In the genomic region with DNA sequence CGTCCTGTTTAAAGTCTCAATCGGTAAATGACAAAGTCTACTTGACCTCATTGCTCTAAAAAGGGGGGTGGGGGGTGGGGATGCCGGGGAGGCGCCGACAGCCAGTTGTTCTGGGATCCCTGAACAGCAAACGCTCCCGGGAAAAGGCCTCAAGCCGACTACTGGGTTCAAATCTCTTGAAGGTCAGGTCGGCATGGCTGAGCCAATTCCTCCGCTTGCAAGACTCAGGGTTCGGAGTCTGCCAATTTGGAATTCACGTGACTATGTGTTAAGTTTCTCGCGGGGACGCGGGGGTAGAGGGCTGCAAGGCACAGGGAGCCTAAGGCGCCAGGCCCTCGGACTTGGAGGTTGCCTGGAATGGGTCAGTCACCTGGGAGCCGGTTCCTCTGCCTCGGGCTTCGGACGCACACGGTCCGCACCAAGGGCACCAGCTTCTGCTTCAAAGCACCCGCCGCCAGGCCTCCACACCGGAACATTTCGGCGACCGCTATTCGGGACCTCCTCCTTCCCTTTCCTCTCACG, we compare ENCODE assay signal across 8 cellular contexts. TPM values are rescaled to one million over a fixed set of nuclear protein-coding genes. Genes with fewer than 3 reads are reported as not detected.
DNase-seq lines count a peak whose midpoint lies in the region; ATAC-seq, FAIRE-seq and TF ChIP-seq lines count a peak whose summit lies in the region.

No MANE protein-coding gene starts in this region.

- no peak for ATAC-seq in HG03432 (IDR thresholded peaks at IDR 0.05; ENCODE audit: unreplicated experiment)
- no peak for ATAC-seq in GM18511 (IDR thresholded peaks at IDR 0.05; ENCODE audit: unreplicated experiment)

- CTCF ChIA-PET in OCI-LY7 (lab: Charles Lee; ENCODE audit: unreplicated experiment) (interaction anchor here (0.6 to 1.0 kb wide), 3 partner anchors 23 to 81 kb away, joined by 3 to 4 read pairs (median 3); no protein-coding TSS in a partner anchor), endothelial cell of umbilical vein (lab: Charles Lee) (interaction anchor here (0.7 to 1.4 kb wide), 5 partner anchors 10 to 86 kb away, joined by 3 to 5 read pairs (median 3); no protein-coding TSS in a partner anchor)

- H3K36me3 Mint-ChIP-seq in nephron progenitor cell (ENCODE audit: low read depth) = peaks cover 11% of the 10 kb centered on the region

- peak overlapping the region; percentile 66 for H3K9ac ChIP-seq in endothelial cell of umbilical vein (replicated peaks; ENCODE audit: extremely low read depth, insufficient read depth, low read length)

- peak overlapping the region; percentile 45; the same call in 1 of the 2 replicates for H2AFZ ChIP-seq in OCI-LY7 (ENCODE audit: low read length)
- peak overlapping the region; percentile 8 for H2AFZ ChIP-seq in endothelial cell of umbilical vein (ENCODE audit: low read depth, low read length)

- peak overlapping the region; percentile 91 for H3K4me3 Mint-ChIP-seq in nephron progenitor cell

- H3K4me2 ChIP-seq in OCI-LY7 (ENCODE audit: low read length) = peak overlapping the region; percentile 94
- H3K4me2 ChIP-seq in endothelial cell of umbilical vein (ENCODE audit: insufficient read depth, low read length) = peak overlapping the region; percentile 82

- H3K9me3 ChIP-seq in OCI-LY7 (ENCODE audit: low read length) (no peaks in the 10 kb centered on the region), endothelial cell of umbilical vein (replicated peaks; ENCODE audit: control insufficient read depth, insufficient read depth, low read length) (no peaks in the 10 kb centered on the region)

- no peak for TF ChIP-seq POLR2A in endothelial cell of umbilical vein (IDR thresholded peaks at IDR 0.05; ENCODE audit: low read depth, low read length)

- H3K79me2 ChIP-seq in OCI-LY7 (ENCODE audit: insufficient read depth, low read depth, low read length) (peaks cover 34% of the 10 kb centered on the region), endothelial cell of umbilical vein (ENCODE audit: control insufficient read depth, insufficient read depth, low read length) (peaks cover 5% of the 10 kb centered on the region)

- peak overlapping the region; percentile 98 for H3K27ac Mint-ChIP-seq in nephron progenitor cell

- dilution Hi-C loops in endothelial cell of umbilical vein (cut with MboI; ENCODE audit: extremely low pct_ligation_motif_present, low sequenced_read_pairs) = no loop called here

- TF ChIP-seq CTCF in OCI-LY7 (conservative IDR thresholded peaks at IDR 0.05; ENCODE audit: low read length) (no peak), endothelial cell of umbilical vein (IDR thresholded peaks at IDR 0.05; ENCODE audit: extremely low read depth in 1 of 2, insufficient read depth in 1 of 2, low read depth in 1 of 2, low read length in 2 of 2) (no peak), nephron progenitor cell (IDR thresholded peaks at IDR 0.05) (no peak)

- no peaks in the 10 kb centered on the region for H3K27me3 ChIP-seq in endothelial cell of umbilical vein (ENCODE audit: control insufficient read depth in 2 of 2, insufficient read depth in 2 of 2, low read length in 2 of 2)

- no peaks in the 10 kb centered on the region for H3K9me2 ChIP-seq in OCI-LY7 (ENCODE audit: insufficient read depth, low read length)

- BruUV-seq in OCI-LY7 (replicated peaks; lab: Mats Ljungman, UMichigan) (TSS peak; percentile 69), endothelial cell of umbilical vein (replicated peaks; lab: Mats Ljungman, UMichigan) (TSS peak; percentile 55)

- peaks cover 49% of the 10 kb centered on the region for H3K9me3 Mint-ChIP-seq in nephron progenitor cell

- no peak for FAIRE-seq in endothelial cell of umbilical vein (lab: Jason Lieb, UNC)

- H4K20me1 ChIP-seq in OCI-LY7 (ENCODE audit: insufficient read depth, low read length) (peaks cover 4% of the 10 kb centered on the region; the same call in 1 of the 2 replicates), endothelial cell of umbilical vein (replicated peaks; ENCODE audit: control insufficient read depth, extremely low read depth, insufficient read depth, low read length) (no peaks in the 10 kb centered on the region)

- peaks cover 38% of the 10 kb centered on the region for H3K4me1 Mint-ChIP-seq in nephron progenitor cell

- H3K4me3 ChIP-seq in OCI-LY7 (ENCODE audit: low read depth, low read length, poor library complexity, severe bottlenecking) (peak overlapping the region; percentile 77), endothelial cell of umbilical vein (replicated peaks in 1 of 3; ENCODE audit: insufficient read depth in 1 of 3, low read depth in 1 of 3, low read length in 3 of 3) (peak overlapping the region; percentile 9 to 75 (median 72))

- POLR2A ChIA-PET in OCI-LY7 (lab: Charles Lee) (interaction anchor here (0.6 to 1.2 kb wide), 6 partner anchors 9 to 101 kb away, joined by 3 to 7 read pairs (median 4); no protein-coding TSS in a partner anchor), endothelial cell of umbilical vein (lab: Charles Lee) (interaction anchor here (1.0 kb wide), 1 partner anchor 45 kb away, joined by 3 read pairs; no protein-coding TSS in a partner anchor)

- DNase-seq in DMS 273 (lab: John Stamatoyannopoulos, UW; ENCODE audit: unreplicated experiment) (peak; percentile 72), DMS 273 treated with DMSO at 0.1 percent for 48 hours (lab: John Stamatoyannopoulos, UW) (no peak), OCI-LY7 (ENCODE audit: low spot score) (no peak), endothelial cell of umbilical vein (ENCODE audit: low read depth, low spot score) (no peak), nephron progenitor cell (no peak), DMS153 (lab: John Stamatoyannopoulos, UW) (no peak)

- peaks cover 8% of the 10 kb centered on the region for H3K27me3 Mint-ChIP-seq in nephron progenitor cell (ENCODE audit: low read depth, poor library complexity)

- intact Hi-C loops in OCI-LY7 (cut with micrococcal nuclease; ENCODE audit: unreplicated experiment) (no loop called here), endothelial cell of umbilical vein (cut with micrococcal nuclease) (loop anchor here (1.0 kb wide), 1 partner anchor 27 kb away; no protein-coding TSS in a partner anchor)

- no peaks in the 10 kb centered on the region for H3K9me1 ChIP-seq in endothelial cell of umbilical vein (replicated peaks; ENCODE audit: control insufficient read depth, extremely low read depth, insufficient read depth, low read length)

- peaks cover 21% of the 10 kb centered on the region for H3K4me1 ChIP-seq in OCI-LY7 (ENCODE audit: insufficient read depth, low read length, poor library complexity, severe bottlenecking)
- peaks cover 15% of the 10 kb centered on the region for H3K4me1 ChIP-seq in endothelial cell of umbilical vein (ENCODE audit: control insufficient read depth, extremely low read depth, insufficient read depth, low read length)

- H3K36me3 ChIP-seq in OCI-LY7 (ENCODE audit: insufficient read depth, low read length) = peaks cover 8% of the 10 kb centered on the region; the same call in 1 of the 2 replicates
- H3K36me3 ChIP-seq in endothelial cell of umbilical vein (ENCODE audit: control insufficient read depth in 2 of 2, extremely low read depth in 1 of 2, insufficient read depth in 2 of 2, low read length in 2 of 2) = no peaks in the 10 kb centered on the region

- H3K27ac ChIP-seq in OCI-LY7 (ENCODE audit: low read depth, low read length, poor library complexity, severe bottlenecking) (peak overlapping the region; percentile 87), endothelial cell of umbilical vein (ENCODE audit: insufficient read depth, low read depth, low read length) (peak overlapping the region; percentile 65)

TF ChIP-seq in endothelial cell of umbilical vein, 7 proteins besides CTCF, POLR2A, EP300 and RAD21 (continues in another document):
- TF ChIP-seq MYC (IDR thresholded peaks at IDR 0.05; ENCODE audit: low read depth, low read length) (no peak), JUN (IDR thresholded peaks at IDR 0.05; ENCODE audit: borderline replicate concordance, insufficient read depth, insufficient read length, low read depth) (no peak), POLR2AphosphoS5 (IDR thresholded peaks at IDR 0.05; ENCODE audit: insufficient read depth, low read depth, low read length) (no peak), FOS (IDR thresholded peaks at IDR 0.05; ENCODE audit: borderline replicate concordance, insufficient read depth, low read length) (no peak), GATA2 (IDR thresholded peaks at IDR 0.05; ENCODE audit: insufficient read depth, insufficient read length, low read depth, low read length) (no peak)

RNA-seq across cellular contexts. Expression of a gene that starts 0.4 kb away (rescaled TPM):
- total RNA-seq in OCI-LY7 (2014; rRNA removed; shearing (Covaris generic)) = 23.1 and 28.8 TPM in 2 replicates
- total RNA-seq in OCI-LY7 (2022) (39.4 and 45.7 TPM in 2 replicates), endothelial cell of umbilical vein (29.7 and 30.6 TPM in 2 replicates)
- 17.2 and 23.7 TPM in 2 replicates for polyA plus RNA-seq in endothelial cell of umbilical vein
- 24.7 and 29.3 TPM in 2 replicates for polyA plus RNA-seq in endothelial cell of umbilical vein (2011; cell fraction: cytosol; rRNA removed)
- 22.8 and 29.3 TPM in 2 replicates for polyA plus RNA-seq in endothelial cell of umbilical vein (2011; cell fraction: nucleus; rRNA removed)
- polyA plus RNA-seq in endothelial cell of umbilical vein (2012) = 40.2 and 40.8 TPM in 2 replicates
- 20.1 and 23.0 TPM in 2 replicates for polyA minus RNA-seq in endothelial cell of umbilical vein
- 26.1 TPM for polyA minus RNA-seq in endothelial cell of umbilical vein (2011; cell fraction: cytosol; rRNA and poly(A)+ RNA removed)
- polyA minus RNA-seq in endothelial cell of umbilical vein (2011; cell fraction: nucleus; rRNA and poly(A)+ RNA removed) = 5.7 and 7.1 TPM in 2 replicates

RNA-seq across cellular contexts. Expression of a gene that starts 6.5 kb away (rescaled TPM):
- 0.28 and 0.92 TPM in 2 replicates for total RNA-seq in OCI-LY7 (2014; rRNA removed; shearing (Covaris generic))
- total RNA-seq in OCI-LY7 (2022) = 0.68 and 2.1 TPM in 2 replicates
- total RNA-seq in endothelial cell of umbilical vein = 0.91 and 1.4 TPM in 2 replicates
- 1.3 and 1.6 TPM in 2 replicates for polyA plus RNA-seq in endothelial cell of umbilical vein
- 1.4 and 1.6 TPM in 2 replicates for polyA plus RNA-seq in endothelial cell of umbilical vein (2011; cell fraction: cytosol; rRNA removed)
- polyA plus RNA-seq in endothelial cell of umbilical vein (2011; cell fraction: nucleus; rRNA removed) = 0.40 and 0.62 TPM in 2 replicates
- polyA plus RNA-seq in endothelial cell of umbilical vein (2012) = 0.87 and 1.4 TPM in 2 replicates
- polyA minus RNA-seq in endothelial cell of umbilical vein = 0.30 TPM in 1 of 2 replicates, not detected in the other
- polyA minus RNA-seq in endothelial cell of umbilical vein (2011; cell fraction: cytosol; rRNA and poly(A)+ RNA removed) = not detected
- not detected in 2 replicates for polyA minus RNA-seq in endothelial cell of umbilical vein (2011; cell fraction: nucleus; rRNA and poly(A)+ RNA removed)

RNA-seq across cellular contexts. Expression of a gene that starts 54.9 kb away (rescaled TPM):
- total RNA-seq in OCI-LY7 (2014; rRNA removed; shearing (Covaris generic)) = 13.4 and 15.0 TPM in 2 replicates
- 24.9 and 27.3 TPM in 2 replicates for total RNA-seq in OCI-LY7 (2022)
- 32.9 and 33.4 TPM in 2 replicates for total RNA-seq in endothelial cell of umbilical vein
- polyA plus RNA-seq in endothelial cell of umbilical vein = 31.6 and 31.9 TPM in 2 replicates
- 28.5 and 29.1 TPM in 2 replicates for polyA plus RNA-seq in endothelial cell of umbilical vein (2011; cell fraction: cytosol; rRNA removed)
- polyA plus RNA-seq in endothelial cell of umbilical vein (2011; cell fraction: nucleus; rRNA removed) = 26.4 and 28.7 TPM in 2 replicates
- 30.7 and 30.8 TPM in 2 replicates for polyA plus RNA-seq in endothelial cell of umbilical vein (2012)
- polyA minus RNA-seq in endothelial cell of umbilical vein = 58.5 and 62.5 TPM in 2 replicates
- polyA minus RNA-seq in endothelial cell of umbilical vein (2011; cell fraction: cytosol; rRNA and poly(A)+ RNA removed) = 26.4 TPM
- polyA minus RNA-seq in endothelial cell of umbilical vein (2011; cell fraction: nucleus; rRNA and poly(A)+ RNA removed) = 12.4 and 14.0 TPM in 2 replicates
